Comparison of ENCODE assay signal across 28 cellular contexts in genomic region chr18:50170004-50170403, GRCh38. TPM values are rescaled to one million over a fixed set of nuclear protein-coding genes. Genes with fewer than 3 reads are reported as not detected.
"Had no signal": no experiment of that assay in that cellular context is flagged by ENCODE, and none has a peak within 500 bp of the region (broad histone marks: within the 10 kb centered on the region; RNA-seq: fewer than 3 reads in every experiment).

No MANE protein-coding gene starts in this region.

- H3K27ac Mint-ChIP-seq: activated CD4-positive, alpha-beta memory T cell treated with anti-CD3 and anti-CD28 coated beads, Interleukin-2, amount 10 ng/mL, durations not matched to agents 7 days and 5 days; activated CD4-positive, alpha-beta T cell treated with anti-CD3 and anti-CD28 coated beads, Interleukin-2, amount 10 ng/mL, durations not matched to agents 7 days and 5 days; activated naive CD4-positive, alpha-beta T cell treated with anti-CD3 and anti-CD28 coated beads for 36 hours; activated naive CD8-positive, alpha-beta T cell; activated T-helper 17 cell treated with anti-CD3 and anti-CD28 coated beads, Interleukin-2, amount 50 U/mL, for 72 hours; T-helper 17 cell had no signal

- H3K9me3 Mint-ChIP-seq: activated CD4-positive, alpha-beta memory T cell treated with anti-CD3 and anti-CD28 coated beads, Interleukin-2, amount 10 ng/mL, durations not matched to agents 7 days and 5 days; activated CD4-positive, alpha-beta T cell treated with anti-CD3 and anti-CD28 coated beads, Interleukin-2, amount 10 ng/mL, durations not matched to agents 7 days and 5 days; activated naive CD4-positive, alpha-beta T cell treated with anti-CD3 and anti-CD28 coated beads for 36 hours; activated T-helper 17 cell treated with anti-CD3 and anti-CD28 coated beads, Interleukin-2, amount 50 U/mL, for 72 hours had no signal

- H3K4me1 Mint-ChIP-seq: activated CD4-positive, alpha-beta memory T cell treated with anti-CD3 and anti-CD28 coated beads, Interleukin-2, amount 10 ng/mL, durations not matched to agents 7 days and 5 days; activated CD4-positive, alpha-beta T cell treated with anti-CD3 and anti-CD28 coated beads, Interleukin-2, amount 10 ng/mL, durations not matched to agents 7 days and 5 days; activated T-helper 17 cell treated with anti-CD3 and anti-CD28 coated beads, Interleukin-2, amount 50 U/mL, for 72 hours had no signal

- ATAC-seq: activated T-helper 17 cell treated with anti-CD3 and anti-CD28 coated beads, Interleukin-2, amount 50 U/mL, for 72 hours; Panc1; T-helper 17 cell had no signal

- DNase-seq: activated CD4-positive, alpha-beta memory T cell treated with anti-CD3 and anti-CD28 coated beads, Interleukin-2, amount 10 ng/mL, durations not matched to agents 7 days and 5 days; activated CD4-positive, alpha-beta T cell treated with anti-CD3 and anti-CD28 coated beads, Interleukin-2, amount 10 ng/mL, durations not matched to agents 7 days and 5 days; activated CD4-positive, CD25-positive, alpha-beta regulatory T cell; activated gamma-delta T cell; activated naive CD4-positive, alpha-beta T cell treated with anti-CD3 and anti-CD28 coated beads for 36 hours; activated T-cell treated with anti-CD3 and anti-CD28 coated beads for 4 hours; activated T-cell treated with anti-CD3 and anti-CD28 coated beads, Interleukin-2, amount 50 U/mL, for 48 hours; amygdala; brain microvascular endothelial cell; NCI-H1092; NCI-H1417; NCI-H1694; NCI-H2029; NCI-H2107; NCI-H2171 treated with DMSO at 0.1 percent for 48 hours; NCI-H226; NCI-H526; NCI-H82; OCI-M1; Right ventricle myocardium superior; SJCRH30; T-helper 17 cell; T-helper 9 cell had no signal

- H3K4me3 ChIP-seq: cardiac muscle cell, SJCRH30 had no signal

- H3K36me3 Mint-ChIP-seq: activated naive CD8-positive, alpha-beta T cell had no signal

- H3K4me3 Mint-ChIP-seq: activated CD4-positive, alpha-beta memory T cell treated with anti-CD3 and anti-CD28 coated beads, Interleukin-2, amount 10 ng/mL, durations not matched to agents 7 days and 5 days; activated CD4-positive, alpha-beta T cell treated with anti-CD3 and anti-CD28 coated beads, Interleukin-2, amount 10 ng/mL, durations not matched to agents 7 days and 5 days; activated naive CD4-positive, alpha-beta T cell treated with anti-CD3 and anti-CD28 coated beads for 36 hours; activated naive CD8-positive, alpha-beta T cell; activated T-helper 17 cell treated with anti-CD3 and anti-CD28 coated beads, Interleukin-2, amount 50 U/mL, for 72 hours; T-helper 17 cell had no signal

RNA-seq across cellular contexts. Expression of gene MYO5B, which starts 24.9 kb away (rescaled TPM):
- total RNA-seq: activated CD4-positive, alpha-beta memory T cell treated with anti-CD3 and anti-CD28 coated beads, Interleukin-2, amount 10 ng/mL, durations not matched to agents 7 days and 5 days; activated CD8-positive, alpha-beta memory T cell treated with anti-CD3 and anti-CD28 coated beads for 36 hours had no signal
